In the genomic region with DNA sequence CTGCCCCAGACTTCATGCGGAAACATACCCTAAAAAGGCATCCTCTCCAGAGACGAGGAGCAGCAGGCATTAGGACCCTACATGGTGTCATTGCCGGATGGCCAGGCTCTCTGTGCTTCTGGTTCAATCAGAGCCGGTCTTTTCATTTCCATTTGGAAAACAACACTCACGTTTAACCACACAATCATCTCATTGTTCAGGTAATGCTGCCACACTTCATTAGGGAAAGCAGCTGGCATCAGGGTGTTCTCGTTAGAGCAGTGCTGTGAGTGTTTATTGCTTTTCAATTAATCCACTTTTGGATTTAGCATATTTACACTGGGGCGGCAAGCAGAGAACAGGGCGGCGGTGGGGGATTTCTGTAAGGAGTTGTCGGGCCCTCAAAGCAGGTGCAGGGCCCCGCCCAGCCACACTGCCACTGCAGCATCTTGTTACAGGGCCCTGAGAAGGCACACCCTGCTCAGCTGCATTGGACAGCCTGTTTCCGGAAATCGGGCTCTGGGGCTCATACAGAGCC, we compare ENCODE assay signal across 13 cellular contexts.
DNase-seq lines count a peak whose midpoint lies in the region; ATAC-seq and TF ChIP-seq lines count a peak whose summit lies in the region.
"Had no signal": no experiment of that assay in that cellular context is flagged by ENCODE, and none has a peak within 500 bp of the region (broad histone marks: within the 10 kb centered on the region; RNA-seq: fewer than 3 reads in every experiment).

No MANE protein-coding gene starts in this region.

- H3K18ac ChIP-seq in H9 (ENCODE audit: insufficient read length, low read depth, low read length) (no peak overlapping the region), neuronal stem cell (ENCODE audit: low read length) (peak overlapping the region; percentile 39)

- no peak for TF ChIP-seq CTCF in H9 (conservative IDR thresholded peaks at IDR 0.05)
- TF ChIP-seq CTCF in esophagus muscularis mucosa (IDR thresholded peaks at IDR 0.05): no peak

- H3K79me1 ChIP-seq in H9 (ENCODE audit: insufficient read depth, low read depth, low read length, poor library complexity, severe bottlenecking): no peaks in the 10 kb centered on the region
- H3K79me1 ChIP-seq in neuronal stem cell (ENCODE audit: low read depth, low read length): no peaks in the 10 kb centered on the region

- H3K23ac ChIP-seq in H9 (ENCODE audit: insufficient read length, low read depth, low read length): no peak overlapping the region
- H3K23ac ChIP-seq in neuronal stem cell (ENCODE audit: low read depth, low read length, poor library complexity): no peak overlapping the region

- no peaks in the 10 kb centered on the region for H3K4me1 ChIP-seq in H9 (ENCODE audit: insufficient read depth, low read length)
- peaks cover 0 to 38% (median 24%) of the 10 kb centered on the region in 4 donors for H3K4me1 ChIP-seq in esophagus muscularis mucosa
- H3K4me1 ChIP-seq in neuronal stem cell (ENCODE audit: control insufficient read depth in 2 of 2, insufficient read depth in 1 of 2, low read depth in 1 of 2, low read length in 2 of 2): peaks cover 9 to 13% of the 10 kb centered on the region in 2 donors

- peaks cover 0 to 4% of the 10 kb centered on the region in 2 experiments; a peak in 2 of 5 replicates for H3K9me3 Mint-ChIP-seq in H9
- H3K9me3 Mint-ChIP-seq: central memory CD8-positive, alpha-beta T cell had no signal

- peak overlapping the region; percentile 44 to 64 for H3K4me3 Mint-ChIP-seq in H9
- H3K4me3 Mint-ChIP-seq: central memory CD8-positive, alpha-beta T cell; T-cell had no signal

- peak overlapping the region in 2 of 3 experiments; percentile 78 to 82; a peak in 3 of 7 replicates for H3K27ac Mint-ChIP-seq in H9
- H3K27ac Mint-ChIP-seq: T-cell had no signal

- peaks cover 3 to 7% (median 4%) of the 10 kb centered on the region in 3 experiments; a peak in 4 of 7 replicates for H3K36me3 Mint-ChIP-seq in H9 (ENCODE audit: insufficient read depth in 1 of 3, low read depth in 3 of 3)
- H3K36me3 Mint-ChIP-seq: T-cell had no signal

- H3K4ac ChIP-seq in H9 (ENCODE audit: low read depth, low read length): no peak overlapping the region
- no peak overlapping the region for H3K4ac ChIP-seq in neuronal stem cell (ENCODE audit: low read length)

- no peaks in the 10 kb centered on the region; the same call in none of the 2 replicates for H3K27me3 Mint-ChIP-seq in H9 (ENCODE audit: low read depth)

- no peak overlapping the region for H2BK15ac ChIP-seq in H9 (ENCODE audit: low read depth, low read length)
- peak overlapping the region; percentile 42 for H2BK15ac ChIP-seq in neuronal stem cell (ENCODE audit: low read length)

- no peaks in the 10 kb centered on the region for H3K79me2 ChIP-seq in H9 (ENCODE audit: insufficient read depth, low read length)

- H3K56ac ChIP-seq in H9 (ENCODE audit: insufficient read length, low read depth, low read length): no peak overlapping the region

- no peak overlapping the region for H3K27ac ChIP-seq in H9 (ENCODE audit: insufficient read length, low read depth, low read length)
- H3K27ac ChIP-seq in esophagus muscularis mucosa (replicated peaks in 1 of 4): peak overlapping the region; percentile 85 to 88 (median 86)
- H3K27ac ChIP-seq in neuronal stem cell (replicated peaks; ENCODE audit: low read length): peak overlapping the region; percentile 27

- no peaks in the 10 kb centered on the region for H3K36me3 ChIP-seq in esophagus muscularis mucosa
- no peaks in the 10 kb centered on the region for H3K36me3 ChIP-seq in neuronal stem cell (replicated peaks in 1 of 2; ENCODE audit: control insufficient read depth in 2 of 2, insufficient read depth in 2 of 2, low read length in 2 of 2)
- H3K36me3 ChIP-seq: MG63 had no signal

- H4K20me1 ChIP-seq in H9 (ENCODE audit: control insufficient read depth, insufficient read depth, insufficient read length): peaks cover 2% of the 10 kb centered on the region

- H2BK5ac ChIP-seq in H9 (ENCODE audit: insufficient read length, low read length) (no peak overlapping the region), neuronal stem cell (ENCODE audit: low read length) (no peak overlapping the region)

- no peaks in the 10 kb centered on the region for H3K9me3 ChIP-seq in H9 (ENCODE audit: control insufficient read depth, low read depth, low read length)
- no peaks in the 10 kb centered on the region for H3K9me3 ChIP-seq in esophagus muscularis mucosa
- no peaks in the 10 kb centered on the region for H3K9me3 ChIP-seq in neuronal stem cell (replicated peaks in 1 of 2; ENCODE audit: control insufficient read depth in 2 of 2, insufficient read depth in 1 of 2, low read depth in 1 of 2, low read length in 2 of 2)
- H3K9me3 ChIP-seq: MG63 had no signal

- no peak overlapping the region for H3T11ph ChIP-seq in H9 (ENCODE audit: low read length)

- no peak overlapping the region for H2AK5ac ChIP-seq in H9 (ENCODE audit: insufficient read length, low read length)
- no peak overlapping the region for H2AK5ac ChIP-seq in neuronal stem cell (ENCODE audit: low read depth, low read length)

- H2BK120ac ChIP-seq in H9 (ENCODE audit: low read depth, low read length, poor library complexity, severe bottlenecking) (no peak overlapping the region), neuronal stem cell (ENCODE audit: low read depth, low read length) (no peak overlapping the region)

- H3K4me3 ChIP-seq in esophagus muscularis mucosa (peak overlapping the region; percentile 31 to 39 (median 36)), neuronal stem cell (ENCODE audit: low read length in 2 of 2) (no peak overlapping the region)
- H3K4me3 ChIP-seq: MG63 had no signal

- H2BK20ac ChIP-seq in H9 (ENCODE audit: low read depth, low read length, poor library complexity, severe bottlenecking): no peak overlapping the region

- no peak overlapping the region for H2BK12ac ChIP-seq in H9 (ENCODE audit: insufficient read length, low read depth, low read length)
- H2BK12ac ChIP-seq in neuronal stem cell (ENCODE audit: low read length): no peak overlapping the region

- H3K9ac ChIP-seq in H9 (ENCODE audit: extremely low read depth, insufficient read length, low read length) (no peak overlapping the region), neuronal stem cell (ENCODE audit: low read depth, low read length, poor library complexity) (no peak overlapping the region)

- no peak for TF ChIP-seq POLR2A in esophagus muscularis mucosa (IDR thresholded peaks at IDR 0.05; ENCODE audit: low read depth)

- intact Hi-C loops in esophagus muscularis mucosa (cut with DNase I) (no loop called here), left ventricle myocardium superior (cut with micrococcal nuclease) (no loop called here)

- H3K14ac ChIP-seq in H9 (ENCODE audit: insufficient read depth, low read length): no peak overlapping the region
- H3K14ac ChIP-seq in neuronal stem cell (ENCODE audit: low read length): no peak overlapping the region

- DNase-seq in H9: no peak
- peak; percentile 99 for DNase-seq in NCI-H2196 treated with DMSO at 0.1 percent for 48 hours (lab: John Stamatoyannopoulos, UW; ENCODE audit: unreplicated experiment)
- DNase-seq in esophagus muscularis mucosa (ENCODE audit: extremely low spot score): no peak
- DNase-seq in neuronal stem cell (ENCODE audit: low spot score): peak; percentile 33
- no peak for DNase-seq in left ventricle myocardium superior
- DNase-seq: C1 segment of cervical spinal cord, foreskin melanocyte, MG63, T-cell had no signal

- H4K8ac ChIP-seq in H9 (replicated peaks; ENCODE audit: insufficient read length, low read depth, low read length): no peak overlapping the region
- H4K8ac ChIP-seq in neuronal stem cell (ENCODE audit: low read depth, low read length): no peak overlapping the region

- no peak overlapping the region for H4K91ac ChIP-seq in H9 (ENCODE audit: insufficient read length, low read depth, low read length)
- no peak overlapping the region for H4K91ac ChIP-seq in neuronal stem cell (ENCODE audit: low read depth, low read length, poor library complexity)

- TF ChIP-seq EP300 in esophagus muscularis mucosa (IDR thresholded peaks at IDR 0.05): no peak

- H2AFZ ChIP-seq in H9 (ENCODE audit: low read length): no peak overlapping the region
- peak overlapping the region; percentile 81 for H2AFZ ChIP-seq in neuronal stem cell (ENCODE audit: low read length)

- peaks cover 21 to 38% of the 10 kb centered on the region in 2 experiments for H3K4me1 Mint-ChIP-seq in H9
- H3K4me1 Mint-ChIP-seq: central memory CD8-positive, alpha-beta T cell; T-cell had no signal

- H3K4me2 ChIP-seq in H9 (ENCODE audit: insufficient read depth, insufficient read length, low read length): peak overlapping the region; percentile 39
- no peak overlapping the region for H3K4me2 ChIP-seq in neuronal stem cell (ENCODE audit: insufficient read depth, low read length, poor library complexity, severe bottlenecking)

- no peak overlapping the region for H4K5ac ChIP-seq in H9 (ENCODE audit: insufficient read length, low read depth, low read length)

- ATAC-seq in left ventricle myocardium superior: no peak
- ATAC-seq in GM19455 (IDR thresholded peaks at IDR 0.05; ENCODE audit: unreplicated experiment): no peak
- ATAC-seq in GM18870 (IDR thresholded peaks at IDR 0.05; ENCODE audit: unreplicated experiment): no peak
- no peak for ATAC-seq in HG02970 (IDR thresholded peaks at IDR 0.05; ENCODE audit: low FRiP score, unreplicated experiment)
- ATAC-seq: T-cell had no signal

- H3K27me3 ChIP-seq in H9 (ENCODE audit: insufficient read depth, low read length) (no peaks in the 10 kb centered on the region), esophagus muscularis mucosa (no peaks in the 10 kb centered on the region), neuronal stem cell (ENCODE audit: control insufficient read depth in 3 of 3, insufficient read depth in 3 of 3, low read depth in 1 of 3, low read length in 3 of 3) (peaks cover 0 to 7% (median 0%) of the 10 kb centered on the region in 3 experiments)
- H3K27me3 ChIP-seq: MG63 had no signal

- WGBS in H9 (ENCODE audit: extremely low coverage, insufficient read length, low lambda C conversion rate): no CpG with 5 or more reads among the region's 13 CpGs
- 30% methylated on average over 13 of the region's 13 CpGs for WGBS in esophagus muscularis mucosa
- WGBS in neuronal stem cell (ENCODE audit: extremely low coverage in 2 of 2, insufficient read length in 2 of 2, insufficient replicate concordance in 1 of 2), 2 donors: no CpG with 5 or more reads among the region's 13 CpGs

- H3K23me2 ChIP-seq in H9 (ENCODE audit: insufficient read length, low read depth, low read length, poor library complexity, severe bottlenecking): no peaks in the 10 kb centered on the region

Comparison
In these comparisons a context has a peak if more than half of its experiments do, and no peak if none do; other contexts are left out.
1. DNase-seq: peak in NCI-H2196 treated with DMSO at 0.1 percent for 48 hours (single experiment) and neuronal stem cell (single experiment); none in H9 (single experiment), esophagus muscularis mucosa (single experiment) and left ventricle myocardium superior (single experiment).
2. H3K4me3 ChIP-seq: peak in esophagus muscularis mucosa (4 of 4); none in neuronal stem cell (0 of 2).